In genomic region chr1:108048311-108049082, GRCh38 we compare ENCODE assay signal across 16 cellular contexts.
DNase-seq lines count a peak whose midpoint lies in the region; ATAC-seq, FAIRE-seq and TF ChIP-seq lines count a peak whose summit lies in the region.
"Had no signal": no experiment of that assay in that cellular context is flagged by ENCODE, and none has a peak within 500 bp of the region (broad histone marks: within the 10 kb centered on the region; RNA-seq: fewer than 3 reads in every experiment).

No MANE protein-coding gene starts in this region.

- H3F3A ChIP-seq in GM23248 (ENCODE audit: insufficient read depth) = peaks cover 16% of the 10 kb centered on the region

- TF ChIP-seq CTCF in K562 (IDR thresholded peaks at IDR 0.05 in 2 of 3, conservative IDR thresholded peaks at IDR 0.05 in 1 of 3; ENCODE audit: insufficient read depth in 2 of 3, low read depth in 1 of 3, low read length in 3 of 3) (no peak), neutrophil (IDR thresholded peaks at IDR 0.05) (no peak), left ventricle myocardium inferior (IDR thresholded peaks at IDR 0.05; ENCODE audit: borderline replicate concordance) (no peak), osteoblast (IDR thresholded peaks at IDR 0.05; ENCODE audit: extremely low read depth, low read depth, low read length) (no peak)
- no peak for TF ChIP-seq CTCF in activated CD8-positive, alpha-beta T cell treated with anti-CD3 and anti-CD28 coated beads for 36 hours (IDR thresholded peaks at IDR 0.05)

- H3K4me1 ChIP-seq in BLaER1 treated with 17β-estradiol and CSF1 and Interleukin-3, amounts not matched to agents 10 nM and 100 nM = peaks cover 67 to 98% (median 77%) of the 10 kb centered on the region in 10 experiments
- H3K4me1 ChIP-seq in GM23248 (ENCODE audit: insufficient read depth) (peaks cover 23% of the 10 kb centered on the region), K562 (replicated peaks in 1 of 2; ENCODE audit: control insufficient read depth in 2 of 2, insufficient read depth in 2 of 2, low read length in 2 of 2) (no peaks in the 10 kb centered on the region), neutrophil (ENCODE audit: control insufficient read depth in 1 of 2, insufficient read depth in 1 of 2, low read depth in 1 of 2, low read length in 1 of 2) (peaks cover 75 to 81% of the 10 kb centered on the region in 2 experiments), left ventricle myocardium inferior (peaks cover 31% of the 10 kb centered on the region), osteoblast (ENCODE audit: insufficient read depth, low read length) (peaks cover 25% of the 10 kb centered on the region)

- H3K27me3 Mint-ChIP-seq in activated CD8-positive, alpha-beta T cell treated with anti-CD3 and anti-CD28 coated beads for 36 hours = no peaks in the 10 kb centered on the region

- no peak overlapping the region for H3K27ac Mint-ChIP-seq in activated CD8-positive, alpha-beta T cell treated with anti-CD3 and anti-CD28 coated beads for 36 hours
- H3K27ac Mint-ChIP-seq: HFFc6 had no signal

- intact Hi-C loops in K562 (cut with micrococcal nuclease) = no loop called here
- intact Hi-C loops in left ventricle myocardium inferior (cut with micrococcal nuclease) = no loop called here
- intact Hi-C loops in activated CD8-positive, alpha-beta T cell treated with anti-CD3 and anti-CD28 coated beads for 36 hours (cut with micrococcal nuclease) = no loop called here

- H3K9me3 ChIP-seq in BLaER1 treated with 17β-estradiol and CSF1 and Interleukin-3, amounts not matched to agents 10 nM and 100 nM (replicated peaks in 1 of 11) = peaks cover 10 to 49% (median 24%) of the 10 kb centered on the region in 11 experiments; a peak in 21 of 22 replicates
- H3K9me3 ChIP-seq in GM23248 (ENCODE audit: low read depth) (no peaks in the 10 kb centered on the region), K562 (replicated peaks; ENCODE audit: control insufficient read depth, insufficient read depth, low read depth, low read length) (no peaks in the 10 kb centered on the region), neutrophil (no peaks in the 10 kb centered on the region), left ventricle myocardium inferior (replicated peaks) (no peaks in the 10 kb centered on the region), osteoblast (ENCODE audit: low read depth, low read length) (no peaks in the 10 kb centered on the region)

- POLR2A ChIA-PET in K562 (lab: Yijun Ruan, JAX) = no interaction called here
- POLR2A ChIA-PET in activated CD8-positive, alpha-beta T cell treated with anti-CD3 and anti-CD28 coated beads for 36 hours (lab: Charles Lee) = no interaction called here

- in situ Hi-C loops in GM23248 (cut with MboI) (no loop called here), K562 (cut with MboI) (no loop called here)

- H3K79me2 ChIP-seq in GM23248 (ENCODE audit: insufficient read depth) (no peaks in the 10 kb centered on the region), K562 (ENCODE audit: control insufficient read depth, insufficient read depth, low read length) (no peaks in the 10 kb centered on the region), osteoblast (ENCODE audit: insufficient read depth, low read length) (no peaks in the 10 kb centered on the region)

- no peak overlapping the region for H3K9ac ChIP-seq in BLaER1 treated with 17β-estradiol and CSF1 and Interleukin-3, amounts not matched to agents 10 nM and 100 nM
- H3K9ac ChIP-seq in GM23248 (no peak overlapping the region), K562 (ENCODE audit: insufficient read depth in 1 of 2, low read depth in 2 of 2, low read length in 2 of 2) (no peak overlapping the region)

- no peaks in the 10 kb centered on the region for H3K36me3 Mint-ChIP-seq in activated CD8-positive, alpha-beta T cell treated with anti-CD3 and anti-CD28 coated beads for 36 hours (ENCODE audit: low read depth)

- H3K9me2 ChIP-seq in GM23248 (ENCODE audit: insufficient read depth) = no peaks in the 10 kb centered on the region

- H3K4me1 Mint-ChIP-seq in activated CD8-positive, alpha-beta T cell treated with anti-CD3 and anti-CD28 coated beads for 36 hours (ENCODE audit: low read depth) = peaks cover 47% of the 10 kb centered on the region

- TF ChIP-seq EP300 in K562 (IDR thresholded peaks at IDR 0.05; ENCODE audit: low read length) = no peak

- H3K4me2 ChIP-seq in BLaER1 treated with 17β-estradiol and CSF1 and Interleukin-3, amounts not matched to agents 10 nM and 100 nM = peak overlapping the region; percentile 72 to 92 (median 84)
- H3K4me2 ChIP-seq in GM23248 (ENCODE audit: unreplicated experiment) (peak overlapping the region; percentile 23), K562 (ENCODE audit: insufficient read depth, low read length) (no peak overlapping the region), osteoblast (ENCODE audit: insufficient read depth, low read length) (no peak overlapping the region)

- H3K4me3 ChIP-seq in BLaER1 treated with 17β-estradiol and CSF1 and Interleukin-3, amounts not matched to agents 10 nM and 100 nM = peak overlapping the region in 3 of 10 experiments; percentile 1 to 22 (median 19); a peak in 4 of 20 replicates
- no peak overlapping the region for H3K4me3 ChIP-seq in GM23248
- H3K4me3 ChIP-seq in K562 = no peak overlapping the region
- H3K4me3 ChIP-seq in neutrophil (ENCODE audit: low read depth in 1 of 2, low read length in 1 of 2) = no peak overlapping the region
- no peak overlapping the region for H3K4me3 ChIP-seq in left ventricle myocardium inferior
- no peak overlapping the region for H3K4me3 ChIP-seq in osteoblast (ENCODE audit: insufficient read depth, low read length)

- H3K9me1 ChIP-seq in K562 (ENCODE audit: control insufficient read depth, insufficient read depth, low read length) = no peaks in the 10 kb centered on the region

- H3K4me3 Mint-ChIP-seq in activated CD8-positive, alpha-beta T cell treated with anti-CD3 and anti-CD28 coated beads for 36 hours = no peak overlapping the region
- H3K4me3 Mint-ChIP-seq: HFFc6 had no signal

- DNase-seq in GM23248 (no peak), K562 (ENCODE audit: extremely low read depth in 1 of 4, low spot score in 3 of 4) (no peak), left ventricle myocardium inferior (no peak), osteoblast (ENCODE audit: insufficient read length, low spot score, missing footprints) (no peak), NCI-H1105 treated with DMSO at 0.1 percent for 48 hours (lab: John Stamatoyannopoulos, UW) (no peak)
- no peak for DNase-seq in activated CD8-positive, alpha-beta T cell treated with anti-CD3 and anti-CD28 coated beads for 36 hours
- DNase-seq: DMS53, EL, HFFc6, NCI-H1417 treated with DMSO at 0.1 percent for 48 hours, NCI-H187, NCI-H2107, SHP77 had no signal

- TF ChIP-seq RAD21 in K562 (CRISPR knock-in tag; conservative IDR thresholded peaks at IDR 0.05 in 1 of 2, IDR thresholded peaks at IDR 0.05 in 1 of 2) = no peak

- no peaks in the 10 kb centered on the region for H4K20me1 ChIP-seq in BLaER1 treated with 17β-estradiol and CSF1 and Interleukin-3, amounts not matched to agents 10 nM and 100 nM
- H4K20me1 ChIP-seq in GM23248 (ENCODE audit: insufficient read depth) (no peaks in the 10 kb centered on the region), K562 (replicated peaks; ENCODE audit: control insufficient read depth, insufficient read depth, low read length) (no peaks in the 10 kb centered on the region), osteoblast (ENCODE audit: insufficient read depth, low read length) (no peaks in the 10 kb centered on the region)

- H2AFZ ChIP-seq in GM23248 (no peak overlapping the region), K562 (ENCODE audit: low read depth, low read length) (no peak overlapping the region), osteoblast (ENCODE audit: low read length) (no peak overlapping the region)

- CTCF ChIA-PET in K562 (lab: Yijun Ruan, JAX; ENCODE audit: low intra/inter-chr PET ratio) = no interaction called here
- CTCF ChIA-PET in activated CD8-positive, alpha-beta T cell treated with anti-CD3 and anti-CD28 coated beads for 36 hours (lab: Charles Lee) = interaction anchor here (0.6 to 2.4 kb wide), 7 partner anchors 9 to 266 kb away, joined by 3 to 7 read pairs (median 3); no protein-coding TSS in a partner anchor

- no peak for ATAC-seq in K562
- ATAC-seq in activated CD8-positive, alpha-beta T cell treated with anti-CD3 and anti-CD28 coated beads for 36 hours = no peak

- H3K27ac ChIP-seq in BLaER1 treated with 17β-estradiol and CSF1 and Interleukin-3, amounts not matched to agents 10 nM and 100 nM = peak overlapping the region in 9 of 11 experiments; percentile 4 to 86 (median 78); a peak in 12 of 22 replicates
- H3K27ac ChIP-seq in GM23248 = no peak overlapping the region
- no peak overlapping the region for H3K27ac ChIP-seq in K562 (ENCODE audit: extremely low read depth, low read depth, low read length)
- peak overlapping the region; percentile 72 for H3K27ac ChIP-seq in neutrophil
- H3K27ac ChIP-seq in left ventricle myocardium inferior (replicated peaks) = no peak overlapping the region
- no peak overlapping the region for H3K27ac ChIP-seq in osteoblast (ENCODE audit: low read depth, low read length)

- no peaks in the 10 kb centered on the region for H3K27me3 ChIP-seq in BLaER1 treated with 17β-estradiol and CSF1 and Interleukin-3, amounts not matched to agents 10 nM and 100 nM
- 0 out of 2 replicates have a peak, but pooled peaks cover 6% of the 10 kb centered on the region for H3K27me3 ChIP-seq in GM23248 (replicated peaks; ENCODE audit: insufficient read depth)
- H3K27me3 ChIP-seq in K562 (ENCODE audit: control insufficient read depth in 2 of 2, insufficient read depth in 2 of 2, low read length in 2 of 2) = peaks cover 0 to 33% of the 10 kb centered on the region in 2 experiments; a peak in 2 of 5 replicates
- H3K27me3 ChIP-seq in neutrophil = no peaks in the 10 kb centered on the region
- H3K27me3 ChIP-seq in left ventricle myocardium inferior (ENCODE audit: low read depth) = no peaks in the 10 kb centered on the region
- peaks cover 6% of the 10 kb centered on the region for H3K27me3 ChIP-seq in osteoblast (ENCODE audit: insufficient read depth, low read length)

- H3K36me3 ChIP-seq in BLaER1 treated with 17β-estradiol and CSF1 and Interleukin-3, amounts not matched to agents 10 nM and 100 nM = peaks cover 0 to 5% (median 0%) of the 10 kb centered on the region in 11 experiments; a peak in 1 of 22 replicates
- H3K36me3 ChIP-seq in GM23248 (ENCODE audit: low read depth) (no peaks in the 10 kb centered on the region), K562 (ENCODE audit: control insufficient read depth, insufficient read depth, low read length) (no peaks in the 10 kb centered on the region), neutrophil (no peaks in the 10 kb centered on the region), left ventricle myocardium inferior (no peaks in the 10 kb centered on the region), osteoblast (ENCODE audit: insufficient read depth, low read length) (no peaks in the 10 kb centered on the region)

- BruUV-seq in K562 (replicated peaks; lab: Mats Ljungman, UMichigan) = no TSS peak

- 65 to 68% methylated on average over 5 of the region's 5 CpGs for WGBS in GM23248 (ENCODE audit: low coverage in 1 of 2, low lambda C conversion rate in 2 of 2, missing lambda C conversion rate in 2 of 2), 2 experiments
- 4% methylated on average over 5 of the region's 5 CpGs for WGBS in K562 (ENCODE audit: insufficient coverage, low coverage, missing lambda C conversion rate)

- peaks cover 2% of the 10 kb centered on the region for H3K9me3 Mint-ChIP-seq in activated CD8-positive, alpha-beta T cell treated with anti-CD3 and anti-CD28 coated beads for 36 hours
- H3K9me3 Mint-ChIP-seq: HFFc6 had no signal

- no peak for TF ChIP-seq POLR2A in K562 (conservative IDR thresholded peaks at IDR 0.05)

- FAIRE-seq in K562 (lab: Jason Lieb, UNC) = no peak
- FAIRE-seq: D721Med had no signal

Comparison
In these comparisons a context has a peak if more than half of its experiments do, and no peak if none do; other contexts are left out.
1. H3K27ac ChIP-seq: peak in BLaER1 treated with 17β-estradiol and CSF1 and Interleukin-3, amounts not matched to agents 10 nM and 100 nM (9 of 11) and neutrophil (single experiment); none in GM23248 (single experiment), K562 (single experiment), left ventricle myocardium inferior (single experiment) and osteoblast (single experiment).
2. H3K4me2 ChIP-seq: peak in BLaER1 treated with 17β-estradiol and CSF1 and Interleukin-3, amounts not matched to agents 10 nM and 100 nM (11 of 11) and GM23248 (single experiment); none in K562 (single experiment) and osteoblast (single experiment).